In the genomic region with DNA sequence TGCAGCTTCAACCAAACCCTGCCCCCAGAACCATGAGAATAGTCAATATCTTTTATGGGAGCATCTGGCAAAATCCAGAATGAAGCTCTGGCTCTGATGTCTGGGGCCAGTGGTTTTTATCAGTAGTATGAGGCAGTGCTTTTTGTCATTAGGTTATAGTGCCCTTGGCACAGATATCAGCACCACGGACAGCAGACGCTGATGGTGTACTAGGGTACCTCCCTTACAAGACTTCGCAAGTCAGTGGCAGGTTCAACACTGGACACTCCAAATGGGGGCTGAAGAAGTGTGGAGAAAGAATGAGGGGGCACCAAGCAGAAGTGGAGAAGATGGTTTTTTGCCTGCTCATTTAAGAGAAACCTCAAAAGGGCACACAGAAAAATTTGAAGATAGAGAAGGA, we compare ENCODE assay signal across 8 cellular contexts.
DNase-seq lines count a peak whose midpoint lies in the region; ATAC-seq, FAIRE-seq and TF ChIP-seq lines count a peak whose summit lies in the region.

No MANE protein-coding gene starts in this region.

- dilution Hi-C loops in endothelial cell of umbilical vein (cut with MboI; ENCODE audit: extremely low pct_ligation_motif_present, low sequenced_read_pairs), result no loop called here

- peak; percentile 31 for FAIRE-seq in endothelial cell of umbilical vein (lab: Jason Lieb, UNC)

- no peak overlapping the region for H2AFZ ChIP-seq in endothelial cell of umbilical vein (ENCODE audit: low read depth, low read length)

- H3K4me3 ChIP-seq in heart right ventricle, result no peak overlapping the region
- no peak overlapping the region for H3K4me3 ChIP-seq in right atrium auricular region
- H3K4me3 ChIP-seq in NB4 (ENCODE audit: low read depth, low read length), result no peak overlapping the region
- H3K4me3 ChIP-seq in endothelial cell of umbilical vein (replicated peaks in 1 of 3; ENCODE audit: insufficient read depth in 1 of 3, low read depth in 1 of 3, low read length in 3 of 3), result no peak overlapping the region
- H3K4me3 ChIP-seq in stomach, result no peak overlapping the region

- TF ChIP-seq POLR2A in NB4 (IDR thresholded peaks at IDR 0.05; ENCODE audit: extremely low read depth, insufficient read length) (no peak), endothelial cell of umbilical vein (IDR thresholded peaks at IDR 0.05; ENCODE audit: low read depth, low read length) (no peak), stomach (IDR thresholded peaks at IDR 0.05) (no peak)

- H3K9me3 ChIP-seq in heart right ventricle, result no peaks in the 10 kb centered on the region
- no peaks in the 10 kb centered on the region for H3K9me3 ChIP-seq in right atrium auricular region
- no peaks in the 10 kb centered on the region for H3K9me3 ChIP-seq in endothelial cell of umbilical vein (replicated peaks; ENCODE audit: control insufficient read depth, insufficient read depth, low read length)
- H3K9me3 ChIP-seq in stomach, result no peaks in the 10 kb centered on the region

- ATAC-seq in heart right ventricle, result peak in 2 of 8 donors; percentile 28 to 60
- no peak for ATAC-seq in GM18517 (IDR thresholded peaks at IDR 0.05; ENCODE audit: unreplicated experiment)
- no peak for ATAC-seq in HG03378 (IDR thresholded peaks at IDR 0.05; ENCODE audit: unreplicated experiment)
- ATAC-seq in GM19324 (IDR thresholded peaks at IDR 0.05; ENCODE audit: low FRiP score, unreplicated experiment), result no peak

- H3K4me1 ChIP-seq in heart right ventricle, result no peaks in the 10 kb centered on the region
- no peaks in the 10 kb centered on the region for H3K4me1 ChIP-seq in right atrium auricular region
- no peaks in the 10 kb centered on the region for H3K4me1 ChIP-seq in endothelial cell of umbilical vein (ENCODE audit: control insufficient read depth, extremely low read depth, insufficient read depth, low read length)
- no peaks in the 10 kb centered on the region for H3K4me1 ChIP-seq in stomach

- H3K27me3 ChIP-seq in heart right ventricle (peaks cover 0 to 9% (median 0%) of the 10 kb centered on the region in 7 donors), right atrium auricular region (no peaks in the 10 kb centered on the region), endothelial cell of umbilical vein (ENCODE audit: control insufficient read depth in 2 of 2, insufficient read depth in 2 of 2, low read length in 2 of 2) (peaks cover 9 to 10% of the 10 kb centered on the region in 2 experiments), stomach (no peaks in the 10 kb centered on the region)

- 11 to 15% methylated on average over 3 of the region's 3 CpGs for WGBS in heart right ventricle, 2 donors
- WGBS in stomach, 5 donors, result 11 to 21% (median 18%) methylated on average over 3 of the region's 3 CpGs

- H4K20me1 ChIP-seq in endothelial cell of umbilical vein (replicated peaks; ENCODE audit: control insufficient read depth, extremely low read depth, insufficient read depth, low read length), result no peaks in the 10 kb centered on the region

- H3K9ac ChIP-seq in endothelial cell of umbilical vein (replicated peaks; ENCODE audit: extremely low read depth, insufficient read depth, low read length), result no peak overlapping the region

- H3K36me3 ChIP-seq in heart right ventricle (no peaks in the 10 kb centered on the region), right atrium auricular region (no peaks in the 10 kb centered on the region), endothelial cell of umbilical vein (ENCODE audit: control insufficient read depth in 2 of 2, extremely low read depth in 1 of 2, insufficient read depth in 2 of 2, low read length in 2 of 2) (no peaks in the 10 kb centered on the region), stomach (no peaks in the 10 kb centered on the region)

- TF ChIP-seq EP300 in stomach (IDR thresholded peaks at IDR 0.05), result no peak

- H3K9me1 ChIP-seq in endothelial cell of umbilical vein (replicated peaks; ENCODE audit: control insufficient read depth, extremely low read depth, insufficient read depth, low read length), result no peaks in the 10 kb centered on the region

- no peak overlapping the region for H3K4me2 ChIP-seq in endothelial cell of umbilical vein (ENCODE audit: insufficient read depth, low read length)

- POLR2A ChIA-PET in endothelial cell of umbilical vein (lab: Charles Lee), result no interaction called here

- H3K27ac ChIP-seq in heart right ventricle (no peak overlapping the region), right atrium auricular region (no peak overlapping the region), endothelial cell of umbilical vein (ENCODE audit: insufficient read depth, low read depth, low read length) (no peak overlapping the region), stomach (no peak overlapping the region)

- no TSS peak for BruUV-seq in endothelial cell of umbilical vein (replicated peaks; lab: Mats Ljungman, UMichigan)

- H3K79me2 ChIP-seq in endothelial cell of umbilical vein (ENCODE audit: control insufficient read depth, insufficient read depth, low read length), result no peaks in the 10 kb centered on the region

- peak; percentile 19 to 27 for DNase-seq in heart right ventricle
- no peak for DNase-seq in right atrium auricular region (ENCODE audit: low spot score)
- peak; percentile 57 for DNase-seq in NB4 (ENCODE audit: low read depth)
- DNase-seq in endothelial cell of umbilical vein (ENCODE audit: low read depth, low spot score), result peak; percentile 58
- DNase-seq in stomach, result peak; percentile 34

- CTCF ChIA-PET in endothelial cell of umbilical vein (lab: Charles Lee), result no interaction called here

- intact Hi-C loops in heart right ventricle (cut with DNase I) (no loop called here), endothelial cell of umbilical vein (cut with micrococcal nuclease) (loop anchor here (1.0 kb wide), 1 partner anchor 11 kb away; no protein-coding TSS in a partner anchor), stomach (cut with DNase I; ENCODE audit: low total_unique reads) (no loop called here)

- TF ChIP-seq CTCF in heart right ventricle (IDR thresholded peaks at IDR 0.05), result no peak
- no peak for TF ChIP-seq CTCF in right atrium auricular region (IDR thresholded peaks at IDR 0.05)
- no peak for TF ChIP-seq CTCF in NB4 (IDR thresholded peaks at IDR 0.05; ENCODE audit: low read depth, low read length)
- TF ChIP-seq CTCF in endothelial cell of umbilical vein (IDR thresholded peaks at IDR 0.05; ENCODE audit: extremely low read depth in 1 of 2, insufficient read depth in 1 of 2, low read depth in 1 of 2, low read length in 2 of 2), result no peak
- no peak for TF ChIP-seq CTCF in stomach (IDR thresholded peaks at IDR 0.05)

TF ChIP-seq in endothelial cell of umbilical vein, 7 proteins besides CTCF, POLR2A, EP300 and RAD21:
- TF ChIP-seq FOS (IDR thresholded peaks at IDR 0.05; ENCODE audit: borderline replicate concordance, insufficient read depth, low read length), result no peak
- no peak for TF ChIP-seq GATA2 (IDR thresholded peaks at IDR 0.05; ENCODE audit: insufficient read depth, insufficient read length, low read depth, low read length)
- TF ChIP-seq EZH2 (IDR thresholded peaks at IDR 0.05; ENCODE audit: borderline replicate concordance, low read depth, low read length, severe bottlenecking), result no peak
- TF ChIP-seq JUN (IDR thresholded peaks at IDR 0.05; ENCODE audit: borderline replicate concordance, insufficient read depth, insufficient read length, low read depth), result no peak
- TF ChIP-seq, protein P1, sequence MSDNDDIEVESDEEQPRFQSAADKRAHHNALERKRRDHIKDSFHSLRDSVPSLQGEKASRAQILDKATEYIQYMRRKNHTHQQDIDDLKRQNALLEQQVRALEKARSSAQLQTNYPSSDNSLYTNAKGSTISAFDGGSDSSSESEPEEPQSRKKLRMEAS (IDR thresholded peaks at IDR 0.05; ENCODE audit: insufficient read depth, insufficient read length), result no peak
- TF ChIP-seq MYC (IDR thresholded peaks at IDR 0.05; ENCODE audit: low read depth, low read length), result no peak
- no peak for TF ChIP-seq POLR2AphosphoS5 (IDR thresholded peaks at IDR 0.05; ENCODE audit: insufficient read depth, low read depth, low read length)
